In the genomic region with DNA sequence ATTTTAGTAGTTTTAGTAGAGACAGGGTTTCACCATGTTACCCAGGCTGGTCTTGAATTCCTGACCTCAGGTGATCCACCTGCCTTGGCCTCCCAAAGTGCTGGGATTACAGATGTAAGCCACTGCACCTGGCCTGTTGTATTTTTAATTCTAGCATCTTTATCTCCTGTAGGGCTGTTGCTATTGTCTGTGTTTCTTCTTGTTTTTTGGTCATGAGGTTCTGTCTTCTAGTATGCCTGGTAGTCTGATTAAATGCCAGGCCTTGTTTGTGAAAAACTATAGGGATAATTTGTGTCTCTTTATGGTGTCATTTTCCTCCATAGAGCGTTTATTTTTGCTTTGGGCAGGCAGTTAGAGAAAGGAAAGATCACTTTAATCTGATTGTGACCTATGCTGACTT, we compare ENCODE assay signal across 19 cellular contexts. TPM values are rescaled to one million over a fixed set of nuclear protein-coding genes. Genes with fewer than 3 reads are reported as not detected.
A peak's percentile ranks its signal among the peaks of the same experiment; 100 is the strongest.
DNase-seq lines count a peak whose midpoint lies in the region; ATAC-seq, FAIRE-seq and TF ChIP-seq lines count a peak whose summit lies in the region.
"Had no signal": no experiment of that assay in that cellular context is flagged by ENCODE, and none has a peak within 500 bp of the region (broad histone marks: within the 10 kb centered on the region; RNA-seq: fewer than 3 reads in every experiment).

No MANE protein-coding gene starts in this region.

- peaks cover 23% of the 10 kb centered on the region for H3K36me3 ChIP-seq in CD4-positive, alpha-beta memory T cell (ENCODE audit: insufficient read depth, low read length)

- peaks cover 80% of the 10 kb centered on the region for H3K4me1 ChIP-seq in CD4-positive, alpha-beta memory T cell (ENCODE audit: insufficient read depth, low read length)
- H3K4me1 ChIP-seq: A549 had no signal

- peak overlapping the region in 1 of 2 donors; percentile 27 for H3K4me3 ChIP-seq in CD4-positive, alpha-beta memory T cell (ENCODE audit: low read length in 2 of 2)
- H3K4me3 ChIP-seq: A549, PC-9 had no signal

- H3K27ac Mint-ChIP-seq in activated CD4-positive, alpha-beta T cell treated with anti-CD3 and anti-CD28 coated beads, Interleukin-2, amount 10 ng/mL, durations not matched to agents 7 days and 5 days: peak overlapping the region; percentile 68
- peak overlapping the region; percentile 76 to 97 (median 89) for H3K27ac Mint-ChIP-seq in CD4-positive, alpha-beta memory T cell
- peak overlapping the region; percentile 25 for H3K27ac Mint-ChIP-seq in activated CD8-positive, alpha-beta T cell treated with anti-CD3 and anti-CD28 coated beads for 36 hours
- peak overlapping the region; percentile 91 to 100 (median 98) for H3K27ac Mint-ChIP-seq in naive thymus-derived CD8-positive, alpha-beta T cell
- H3K27ac Mint-ChIP-seq: activated T-helper 2 cell treated with anti-CD3 and anti-CD28 coated beads, Interferon-gamma antibody, Interleukin-2, Interleukin-4, amounts not matched to agents 10 μg/mL and 5 μg/mL and 100 μg/mL, durations not matched to agents 14 hours and 24 hours and 36 hours; type B pancreatic cell had no signal

- FAIRE-seq in RCC 7860 (lab: Jason Lieb, UNC): no peak
- FAIRE-seq: A549, HepG2 had no signal

- peaks cover 8% of the 10 kb centered on the region for H3K9me3 Mint-ChIP-seq in activated CD4-positive, alpha-beta T cell treated with anti-CD3 and anti-CD28 coated beads, Interleukin-2, amount 10 ng/mL, durations not matched to agents 7 days and 5 days
- peaks cover 0 to 13% (median 6%) of the 10 kb centered on the region in 8 donors for H3K9me3 Mint-ChIP-seq in CD4-positive, alpha-beta memory T cell
- H3K9me3 Mint-ChIP-seq in activated CD8-positive, alpha-beta T cell treated with anti-CD3 and anti-CD28 coated beads for 36 hours: peaks cover 11% of the 10 kb centered on the region
- peaks cover 0 to 16% (median 6%) of the 10 kb centered on the region in 9 donors for H3K9me3 Mint-ChIP-seq in naive thymus-derived CD8-positive, alpha-beta T cell

- no peak for ATAC-seq in activated CD8-positive, alpha-beta T cell treated with anti-CD3 and anti-CD28 coated beads for 36 hours
- no peak for ATAC-seq in naive thymus-derived CD8-positive, alpha-beta T cell
- no peak for ATAC-seq in HG03135 (IDR thresholded peaks at IDR 0.05; ENCODE audit: unreplicated experiment)
- ATAC-seq: A549, HepG2 had no signal

- peaks cover 61% of the 10 kb centered on the region for H3K4me1 Mint-ChIP-seq in activated CD4-positive, alpha-beta T cell treated with anti-CD3 and anti-CD28 coated beads, Interleukin-2, amount 10 ng/mL, durations not matched to agents 7 days and 5 days
- H3K4me1 Mint-ChIP-seq in CD4-positive, alpha-beta memory T cell: peaks cover 35 to 76% (median 54%) of the 10 kb centered on the region in 4 donors
- peaks cover 50% of the 10 kb centered on the region for H3K4me1 Mint-ChIP-seq in activated CD8-positive, alpha-beta T cell treated with anti-CD3 and anti-CD28 coated beads for 36 hours (ENCODE audit: low read depth)
- H3K4me1 Mint-ChIP-seq in naive thymus-derived CD8-positive, alpha-beta T cell: peaks cover 47 to 83% (median 73%) of the 10 kb centered on the region in 4 donors

- CTCF ChIA-PET in activated CD4-positive, alpha-beta T cell treated with anti-CD3 and anti-CD28 coated beads, Interleukin-2, amount 10 ng/mL, durations not matched to agents 7 days and 5 days (lab: Charles Lee): no interaction called here
- CTCF ChIA-PET in CD4-positive, alpha-beta memory T cell (lab: Charles Lee; ENCODE audit: partially characterized antibody): interaction anchor here (2.5 to 8.1 kb wide), 2 partner anchors 11 to 15 kb away, joined by 12 to 123 read pairs; no protein-coding TSS in a partner anchor
- CTCF ChIA-PET in activated CD8-positive, alpha-beta T cell treated with anti-CD3 and anti-CD28 coated beads for 36 hours (lab: Charles Lee): no interaction called here

- H3K27me3 ChIP-seq in CD4-positive, alpha-beta memory T cell (ENCODE audit: insufficient read depth, low read length): no peaks in the 10 kb centered on the region

- peaks cover 71% of the 10 kb centered on the region for H3K36me3 Mint-ChIP-seq in activated CD4-positive, alpha-beta T cell treated with anti-CD3 and anti-CD28 coated beads, Interleukin-2, amount 10 ng/mL, durations not matched to agents 7 days and 5 days (ENCODE audit: low read depth)
- peaks cover 43 to 46% of the 10 kb centered on the region in 2 donors for H3K36me3 Mint-ChIP-seq in CD4-positive, alpha-beta memory T cell
- peaks cover 34% of the 10 kb centered on the region for H3K36me3 Mint-ChIP-seq in activated CD8-positive, alpha-beta T cell treated with anti-CD3 and anti-CD28 coated beads for 36 hours (ENCODE audit: low read depth)
- H3K36me3 Mint-ChIP-seq in naive thymus-derived CD8-positive, alpha-beta T cell: peaks cover 6 to 66% (median 39%) of the 10 kb centered on the region in 3 donors
- H3K36me3 Mint-ChIP-seq: type B pancreatic cell had no signal

- intact Hi-C loops in CD4-positive, alpha-beta memory T cell (cut with micrococcal nuclease): loop anchor here (5.0 kb wide), 1 partner anchor 40 kb away; no protein-coding TSS in a partner anchor
- intact Hi-C loops in activated CD8-positive, alpha-beta T cell treated with anti-CD3 and anti-CD28 coated beads for 36 hours (cut with micrococcal nuclease): no loop called here

- no peaks in the 10 kb centered on the region for H3K9me3 ChIP-seq in CD4-positive, alpha-beta memory T cell (ENCODE audit: control insufficient read depth in 1 of 2, low read length in 2 of 2)

- H3K4me3 Mint-ChIP-seq in activated CD4-positive, alpha-beta T cell treated with anti-CD3 and anti-CD28 coated beads, Interleukin-2, amount 10 ng/mL, durations not matched to agents 7 days and 5 days: peak overlapping the region; percentile 100
- H3K4me3 Mint-ChIP-seq in CD4-positive, alpha-beta memory T cell: peak overlapping the region; percentile 78 to 100 (median 98)
- H3K4me3 Mint-ChIP-seq in activated CD8-positive, alpha-beta T cell treated with anti-CD3 and anti-CD28 coated beads for 36 hours: no peak overlapping the region
- peak overlapping the region; percentile 94 to 100 (median 96) for H3K4me3 Mint-ChIP-seq in naive thymus-derived CD8-positive, alpha-beta T cell
- H3K4me3 Mint-ChIP-seq: type B pancreatic cell had no signal

- no peak overlapping the region for H3K27ac ChIP-seq in CD4-positive, alpha-beta memory T cell (ENCODE audit: low read depth, low read length)
- H3K27ac ChIP-seq: A549, PC-9, VCaP had no signal

- no peak for DNase-seq in activated CD4-positive, alpha-beta T cell treated with anti-CD3 and anti-CD28 coated beads, Interleukin-2, amount 10 ng/mL, durations not matched to agents 7 days and 5 days
- DNase-seq in activated CD4-positive, alpha-beta T cell treated with anti-CD3 and anti-CD28 coated beads for 4 hours: no peak
- DNase-seq in CD4-positive, alpha-beta memory T cell: no peak
- DNase-seq in activated CD8-positive, alpha-beta T cell treated with anti-CD3 and anti-CD28 coated beads for 36 hours: no peak
- DNase-seq in naive thymus-derived CD8-positive, alpha-beta T cell: no peak
- no peak for DNase-seq in stimulated activated CD4-positive, alpha-beta T cell treated with anti-CD3 and anti-CD28 coated beads, Interleukin-2, amount 100 ng/mL, for 24 hours
- DNase-seq in RCC 7860 (ENCODE audit: low spot score): no peak
- DNase-seq: H7; NCI-H1105; NCI-H2029 treated with DMSO at 0.1 percent for 48 hours; PC-9; SHP77 treated with DMSO at 0.1 percent for 48 hours; stimulated activated CD4-positive, alpha-beta T cell treated with anti-CD3 and anti-CD28 coated beads, Interleukin-4, amount 100 ng/mL, for 4 hours had no signal

- TF ChIP-seq CTCF in activated CD8-positive, alpha-beta T cell treated with anti-CD3 and anti-CD28 coated beads for 36 hours (IDR thresholded peaks at IDR 0.05): no peak

- H3K27me3 Mint-ChIP-seq in activated CD4-positive, alpha-beta T cell treated with anti-CD3 and anti-CD28 coated beads, Interleukin-2, amount 10 ng/mL, durations not matched to agents 7 days and 5 days: no peaks in the 10 kb centered on the region
- no peaks in the 10 kb centered on the region for H3K27me3 Mint-ChIP-seq in CD4-positive, alpha-beta memory T cell
- H3K27me3 Mint-ChIP-seq in activated CD8-positive, alpha-beta T cell treated with anti-CD3 and anti-CD28 coated beads for 36 hours: no peaks in the 10 kb centered on the region
- H3K27me3 Mint-ChIP-seq in naive thymus-derived CD8-positive, alpha-beta T cell: no peaks in the 10 kb centered on the region
- H3K27me3 Mint-ChIP-seq: type B pancreatic cell had no signal

- POLR2A ChIA-PET in activated CD4-positive, alpha-beta T cell treated with anti-CD3 and anti-CD28 coated beads, Interleukin-2, amount 10 ng/mL, durations not matched to agents 7 days and 5 days (lab: Charles Lee): no interaction called here
- POLR2A ChIA-PET in CD4-positive, alpha-beta memory T cell (lab: Charles Lee; ENCODE audit: partially characterized antibody): interaction anchor here (1.1 to 4.3 kb wide), 2 partner anchors 9 to 42 kb away, joined by 3 to 50 read pairs; no protein-coding TSS in a partner anchor
- POLR2A ChIA-PET in activated CD8-positive, alpha-beta T cell treated with anti-CD3 and anti-CD28 coated beads for 36 hours (lab: Charles Lee): no interaction called here
- POLR2A ChIA-PET in naive thymus-derived CD8-positive, alpha-beta T cell (lab: Charles Lee): interaction anchor here (0.7 to 4.8 kb wide), 4 partner anchors 10 to 249 kb away, joined by 3 to 40 read pairs (median 9); no protein-coding TSS in a partner anchor

RNA-seq across cellular contexts. Expression of a gene that starts 3.1 kb away (rescaled TPM):
- total RNA-seq in activated CD4-positive, alpha-beta T cell treated with anti-CD3 and anti-CD28 coated beads, Interleukin-2, amount 10 ng/mL, durations not matched to agents 7 days and 5 days: 10 to 100 TPM; 78.3 to 88.2 TPM
- 10 to 100 TPM; 82.3 to 83.8 TPM for total RNA-seq in CD4-positive, alpha-beta memory T cell
- polyA plus RNA-seq in CD4-positive, alpha-beta memory T cell: 10 to 100 TPM in 1 of 2 donors, 1 to 10 TPM in 1; 2.2 to 11.1 TPM
- 10 to 100 TPM; 25.9 to 36.4 TPM for total RNA-seq in activated CD8-positive, alpha-beta T cell treated with anti-CD3 and anti-CD28 coated beads for 36 hours
- total RNA-seq in naive thymus-derived CD8-positive, alpha-beta T cell: 100 to 1,000 TPM; 118 to 140 TPM
- polyA plus RNA-seq in naive thymus-derived CD8-positive, alpha-beta T cell: 10 to 100 TPM in 1 of 3 donors, 1 to 10 TPM in 2; 3.2 to 10.6 (median 5.6) TPM

RNA-seq across cellular contexts. Expression of a gene that starts 57.6 kb away (rescaled TPM):
- 1 to 10 TPM; 2.0 to 2.5 TPM for total RNA-seq in activated CD4-positive, alpha-beta T cell treated with anti-CD3 and anti-CD28 coated beads, Interleukin-2, amount 10 ng/mL, durations not matched to agents 7 days and 5 days
- 1 to 10 TPM; 1.2 to 2.2 TPM for total RNA-seq in CD4-positive, alpha-beta memory T cell
- polyA plus RNA-seq in CD4-positive, alpha-beta memory T cell: under 1 TPM; 0.06 to 0.13 TPM
- total RNA-seq in activated CD8-positive, alpha-beta T cell treated with anti-CD3 and anti-CD28 coated beads for 36 hours: 1 to 10 TPM in 1 of 2 experiments, under 1 TPM in 1; 0.87 to 1.0 TPM
- total RNA-seq in naive thymus-derived CD8-positive, alpha-beta T cell: 1 to 10 TPM in 1 of 2 experiments, under 1 TPM in 1; 0.60 to 1.4 TPM
- polyA plus RNA-seq in naive thymus-derived CD8-positive, alpha-beta T cell: under 1 TPM in 2 of 3 donors, not detected in 1; 0.14 to 0.30 TPM

Comparison
In these comparisons a context has a peak if more than half of its experiments do, and no peak if none do; other contexts are left out.
1. H3K27ac Mint-ChIP-seq: peak in every context shown above with its lines; median percentile 98 in naive thymus-derived CD8-positive, alpha-beta T cell; 89 in CD4-positive, alpha-beta memory T cell; 68 in activated CD4-positive, alpha-beta T cell treated with anti-CD3 and anti-CD28 coated beads, Interleukin-2, amount 10 ng/mL, durations not matched to agents 7 days and 5 days; 25 in activated CD8-positive, alpha-beta T cell treated with anti-CD3 and anti-CD28 coated beads for 36 hours.
2. POLR2A ChIA-PET loops: an anchor here in CD4-positive, alpha-beta memory T cell (1.1 to 4.3 kb wide) and naive thymus-derived CD8-positive, alpha-beta T cell (0.7 to 4.8 kb wide); none called in activated CD4-positive, alpha-beta T cell treated with anti-CD3 and anti-CD28 coated beads, Interleukin-2, amount 10 ng/mL, durations not matched to agents 7 days and 5 days and activated CD8-positive, alpha-beta T cell treated with anti-CD3 and anti-CD28 coated beads for 36 hours.